ENCODE assay signal across 1 cellular context in the genomic region with DNA sequence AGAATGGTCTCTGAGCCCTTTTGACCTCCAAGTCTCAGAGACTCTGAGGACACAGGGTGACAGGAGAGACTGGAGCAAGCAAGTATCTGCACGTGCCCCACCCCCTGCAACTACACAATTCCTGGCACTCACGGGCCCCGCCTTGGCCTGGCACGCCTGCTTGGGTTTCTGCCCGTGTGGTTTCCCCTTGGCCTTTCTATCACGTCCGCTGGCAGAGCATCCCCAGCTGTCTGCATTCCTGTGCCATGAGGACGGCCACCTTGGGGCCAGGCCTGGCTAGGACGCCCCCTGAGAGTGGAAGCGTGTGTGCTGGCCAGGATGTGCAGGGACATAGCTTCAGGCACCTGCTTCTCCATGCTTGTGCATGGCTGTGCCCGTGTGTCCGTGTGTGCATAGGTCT.
TF ChIP-seq lines count a peak whose summit lies in the region.

No MANE protein-coding gene starts in this region.

TF ChIP-seq in GM23338, 12 proteins besides CTCF, POLR2A, EP300 and RAD21 (continued from another document):
- TF ChIP-seq, protein P1, sequence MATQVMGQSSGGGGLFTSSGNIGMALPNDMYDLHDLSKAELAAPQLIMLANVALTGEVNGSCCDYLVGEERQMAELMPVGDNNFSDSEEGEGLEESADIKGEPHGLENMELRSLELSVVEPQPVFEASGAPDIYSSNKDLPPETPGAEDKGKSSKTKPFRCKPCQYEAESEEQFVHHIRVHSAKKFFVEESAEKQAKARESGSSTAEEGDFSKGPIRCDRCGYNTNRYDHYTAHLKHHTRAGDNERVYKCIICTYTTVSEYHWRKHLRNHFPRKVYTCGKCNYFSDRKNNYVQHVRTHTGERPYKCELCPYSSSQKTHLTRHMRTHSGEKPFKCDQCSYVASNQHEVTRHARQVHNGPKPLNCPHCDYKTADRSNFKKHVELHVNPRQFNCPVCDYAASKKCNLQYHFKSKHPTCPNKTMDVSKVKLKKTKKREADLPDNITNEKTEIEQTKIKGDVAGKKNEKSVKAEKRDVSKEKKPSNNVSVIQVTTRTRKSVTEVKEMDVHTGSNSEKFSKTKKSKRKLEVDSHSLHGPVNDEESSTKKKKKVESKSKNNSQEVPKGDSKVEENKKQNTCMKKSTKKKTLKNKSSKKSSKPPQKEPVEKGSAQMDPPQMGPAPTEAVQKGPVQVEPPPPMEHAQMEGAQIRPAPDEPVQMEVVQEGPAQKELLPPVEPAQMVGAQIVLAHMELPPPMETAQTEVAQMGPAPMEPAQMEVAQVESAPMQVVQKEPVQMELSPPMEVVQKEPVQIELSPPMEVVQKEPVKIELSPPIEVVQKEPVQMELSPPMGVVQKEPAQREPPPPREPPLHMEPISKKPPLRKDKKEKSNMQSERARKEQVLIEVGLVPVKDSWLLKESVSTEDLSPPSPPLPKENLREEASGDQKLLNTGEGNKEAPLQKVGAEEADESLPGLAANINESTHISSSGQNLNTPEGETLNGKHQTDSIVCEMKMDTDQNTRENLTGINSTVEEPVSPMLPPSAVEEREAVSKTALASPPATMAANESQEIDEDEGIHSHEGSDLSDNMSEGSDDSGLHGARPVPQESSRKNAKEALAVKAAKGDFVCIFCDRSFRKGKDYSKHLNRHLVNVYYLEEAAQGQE (IDR thresholded peaks at IDR 0.05; ENCODE audit: unreplicated experiment) = no peak
- TF ChIP-seq JUNB (IDR thresholded peaks at IDR 0.05; ENCODE audit: unreplicated experiment) (no peak), EZH2 (IDR thresholded peaks at IDR 0.05; ENCODE audit: low read depth, unreplicated experiment) (no peak), ZNF114 (CRISPR knock-in tag; IDR thresholded peaks at IDR 0.05) (no peak), ZNF331 (CRISPR knock-in tag; IDR thresholded peaks at IDR 0.05; ENCODE audit: low read depth) (no peak), NANOG (IDR thresholded peaks at IDR 0.05; ENCODE audit: borderline replicate concordance) (no peak), EZH2phosphoT487 (IDR thresholded peaks at IDR 0.05; ENCODE audit: unreplicated experiment) (no peak)
- TF ChIP-seq, protein P2, sequence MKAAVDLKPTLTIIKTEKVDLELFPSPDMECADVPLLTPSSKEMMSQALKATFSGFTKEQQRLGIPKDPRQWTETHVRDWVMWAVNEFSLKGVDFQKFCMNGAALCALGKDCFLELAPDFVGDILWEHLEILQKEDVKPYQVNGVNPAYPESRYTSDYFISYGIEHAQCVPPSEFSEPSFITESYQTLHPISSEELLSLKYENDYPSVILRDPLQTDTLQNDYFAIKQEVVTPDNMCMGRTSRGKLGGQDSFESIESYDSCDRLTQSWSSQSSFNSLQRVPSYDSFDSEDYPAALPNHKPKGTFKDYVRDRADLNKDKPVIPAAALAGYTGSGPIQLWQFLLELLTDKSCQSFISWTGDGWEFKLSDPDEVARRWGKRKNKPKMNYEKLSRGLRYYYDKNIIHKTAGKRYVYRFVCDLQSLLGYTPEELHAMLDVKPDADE (IDR thresholded peaks at IDR 0.05) = no peak
